In the genomic region with DNA sequence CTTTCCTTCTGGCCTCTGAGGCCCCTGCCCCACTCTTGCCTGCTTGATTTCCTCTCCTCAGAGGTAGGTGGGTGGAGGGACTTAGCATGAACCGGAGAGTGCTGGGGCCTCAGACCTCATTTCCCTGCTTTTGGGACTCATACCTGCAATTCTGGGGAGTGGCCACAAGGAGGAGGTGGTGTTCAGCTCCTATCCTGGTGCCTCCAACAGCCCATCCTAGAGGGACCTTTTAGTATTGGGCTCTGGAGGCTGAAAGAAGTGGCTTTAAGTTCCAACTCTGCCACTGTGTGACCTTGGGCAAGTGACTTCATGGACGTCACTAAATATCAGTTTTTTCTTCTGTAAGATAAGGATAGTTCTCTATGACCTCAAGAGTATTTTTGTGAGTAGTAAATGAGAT, we compare ENCODE assay signal across 13 cellular contexts.
DNase-seq lines count a peak whose midpoint lies in the region; ATAC-seq and TF ChIP-seq lines count a peak whose summit lies in the region.
"Had no signal": no experiment of that assay in that cellular context is flagged by ENCODE, and none has a peak within 500 bp of the region (broad histone marks: within the 10 kb centered on the region; RNA-seq: fewer than 3 reads in every experiment).

No MANE protein-coding gene starts in this region.

- peaks cover 17% of the 10 kb centered on the region for H3K4me1 Mint-ChIP-seq in activated CD8-positive, alpha-beta T cell treated with anti-CD3 and anti-CD28 coated beads for 36 hours (ENCODE audit: low read depth)
- H3K4me1 Mint-ChIP-seq: naive B cell had no signal

- no peak overlapping the region for H3K27ac Mint-ChIP-seq in activated CD8-positive, alpha-beta T cell treated with anti-CD3 and anti-CD28 coated beads for 36 hours
- H3K27ac Mint-ChIP-seq: naive B cell had no signal

- peaks cover 13% of the 10 kb centered on the region for H3K9me3 Mint-ChIP-seq in activated CD8-positive, alpha-beta T cell treated with anti-CD3 and anti-CD28 coated beads for 36 hours

- no peak overlapping the region for H3K4me3 ChIP-seq in HEK293 (ENCODE audit: low read depth, low read length)
- H3K4me3 ChIP-seq: gastrocnemius medialis, upper lobe of left lung had no signal

- POLR2A ChIA-PET in HEK293 (lab: Yijun Ruan, JAX): no interaction called here
- POLR2A ChIA-PET in activated CD8-positive, alpha-beta T cell treated with anti-CD3 and anti-CD28 coated beads for 36 hours (lab: Charles Lee): no interaction called here

- no peaks in the 10 kb centered on the region for H3K36me3 Mint-ChIP-seq in activated CD8-positive, alpha-beta T cell treated with anti-CD3 and anti-CD28 coated beads for 36 hours (ENCODE audit: low read depth)

- H3K27ac ChIP-seq in C4-2B (no peak overlapping the region; the same call in 1 of the 2 replicates), HEK293 (ENCODE audit: extremely low read depth, low read depth, low read length) (no peak overlapping the region)
- H3K27ac ChIP-seq: gastrocnemius medialis, upper lobe of left lung had no signal

- no peak for DNase-seq in activated CD8-positive, alpha-beta T cell treated with anti-CD3 and anti-CD28 coated beads for 36 hours
- DNase-seq in iPS-NIHi11 (ENCODE audit: low spot score): peak; percentile 73
- no peak for DNase-seq in DMS53 treated with DMSO at 0.1 percent for 48 hours (lab: John Stamatoyannopoulos, UW; ENCODE audit: unreplicated experiment)
- DNase-seq in mesenteric fat pad (ENCODE audit: low spot score): no peak
- DNase-seq: activated CD4-positive, alpha-beta T cell treated with anti-CD3 and anti-CD28 coated beads for 1 hour; DMS153; gastrocnemius medialis; naive B cell; upper lobe of left lung had no signal

- H3K4me1 ChIP-seq in HEK293 (ENCODE audit: control insufficient read depth, insufficient read depth, low read length): no peaks in the 10 kb centered on the region; the same call in 1 of the 2 replicates
- H3K4me1 ChIP-seq: gastrocnemius medialis, upper lobe of left lung had no signal

- TF ChIP-seq CTCF in C4-2B (conservative IDR thresholded peaks at IDR 0.05): peak; percentile 59
- no peak for TF ChIP-seq CTCF in HEK293 (tag by site-specific recombination; IDR thresholded peaks at IDR 0.05)
- TF ChIP-seq CTCF in activated CD8-positive, alpha-beta T cell treated with anti-CD3 and anti-CD28 coated beads for 36 hours (IDR thresholded peaks at IDR 0.05): peak; percentile 67

- intact Hi-C loops in activated CD8-positive, alpha-beta T cell treated with anti-CD3 and anti-CD28 coated beads for 36 hours (cut with micrococcal nuclease): loop anchor here (5.0 kb wide), 1 partner anchor 114 kb away; no protein-coding TSS in a partner anchor

- H3K27me3 Mint-ChIP-seq in activated CD8-positive, alpha-beta T cell treated with anti-CD3 and anti-CD28 coated beads for 36 hours: no peaks in the 10 kb centered on the region

- H3K4me3 Mint-ChIP-seq in activated CD8-positive, alpha-beta T cell treated with anti-CD3 and anti-CD28 coated beads for 36 hours: no peak overlapping the region
- H3K4me3 Mint-ChIP-seq: naive B cell had no signal

- peaks cover 0 to 34% of the 10 kb centered on the region in 2 experiments; a peak in 2 of 3 replicates for H3K36me3 ChIP-seq in HEK293 (ENCODE audit: control insufficient read depth in 2 of 2, insufficient read depth in 1 of 2, low read length in 2 of 2)
- H3K36me3 ChIP-seq: gastrocnemius medialis had no signal

- ATAC-seq in activated CD8-positive, alpha-beta T cell treated with anti-CD3 and anti-CD28 coated beads for 36 hours: no peak
- ATAC-seq in HG03139 (IDR thresholded peaks at IDR 0.05; ENCODE audit: unreplicated experiment): no peak
- ATAC-seq in GM21529 (IDR thresholded peaks at IDR 0.05; ENCODE audit: unreplicated experiment): no peak
- ATAC-seq: gastrocnemius medialis had no signal

- CTCF ChIA-PET in HEK293 (lab: Yijun Ruan, JAX): interaction anchor here (0.6 to 15.6 kb wide), 16 partner anchors 9 to 293 kb away, joined by 3 to 300 read pairs (median 4); a partner anchor contains a TSS
- CTCF ChIA-PET in activated CD8-positive, alpha-beta T cell treated with anti-CD3 and anti-CD28 coated beads for 36 hours (lab: Charles Lee): interaction anchor here (0.9 to 7.5 kb wide), 15 partner anchors 10 to 283 kb away, joined by 3 to 110 read pairs (median 4); a partner anchor contains a TSS

- H3K9me3 ChIP-seq in HEK293 (ENCODE audit: control insufficient read depth, insufficient read depth, low read depth, low read length): no peaks in the 10 kb centered on the region
- H3K9me3 ChIP-seq: gastrocnemius medialis had no signal

TF ChIP-seq in HEK293, 187 proteins besides CTCF, POLR2A, EP300 and RAD21:
- TF ChIP-seq TRIM28 (IDR thresholded peaks at IDR 0.05; ENCODE audit: borderline replicate concordance, low read length) (peak; percentile 55; the same call in 1 of the 2 replicates), ZNF670 (tag by site-specific recombination; IDR thresholded peaks at IDR 0.05; ENCODE audit: low read depth) (no peak), SETDB1 (IDR thresholded peaks at IDR 0.05; ENCODE audit: insufficient read length, low read length) (peak; percentile 51)
